Comparison of ENCODE assay signal across 8 cellular contexts in the genomic region with DNA sequence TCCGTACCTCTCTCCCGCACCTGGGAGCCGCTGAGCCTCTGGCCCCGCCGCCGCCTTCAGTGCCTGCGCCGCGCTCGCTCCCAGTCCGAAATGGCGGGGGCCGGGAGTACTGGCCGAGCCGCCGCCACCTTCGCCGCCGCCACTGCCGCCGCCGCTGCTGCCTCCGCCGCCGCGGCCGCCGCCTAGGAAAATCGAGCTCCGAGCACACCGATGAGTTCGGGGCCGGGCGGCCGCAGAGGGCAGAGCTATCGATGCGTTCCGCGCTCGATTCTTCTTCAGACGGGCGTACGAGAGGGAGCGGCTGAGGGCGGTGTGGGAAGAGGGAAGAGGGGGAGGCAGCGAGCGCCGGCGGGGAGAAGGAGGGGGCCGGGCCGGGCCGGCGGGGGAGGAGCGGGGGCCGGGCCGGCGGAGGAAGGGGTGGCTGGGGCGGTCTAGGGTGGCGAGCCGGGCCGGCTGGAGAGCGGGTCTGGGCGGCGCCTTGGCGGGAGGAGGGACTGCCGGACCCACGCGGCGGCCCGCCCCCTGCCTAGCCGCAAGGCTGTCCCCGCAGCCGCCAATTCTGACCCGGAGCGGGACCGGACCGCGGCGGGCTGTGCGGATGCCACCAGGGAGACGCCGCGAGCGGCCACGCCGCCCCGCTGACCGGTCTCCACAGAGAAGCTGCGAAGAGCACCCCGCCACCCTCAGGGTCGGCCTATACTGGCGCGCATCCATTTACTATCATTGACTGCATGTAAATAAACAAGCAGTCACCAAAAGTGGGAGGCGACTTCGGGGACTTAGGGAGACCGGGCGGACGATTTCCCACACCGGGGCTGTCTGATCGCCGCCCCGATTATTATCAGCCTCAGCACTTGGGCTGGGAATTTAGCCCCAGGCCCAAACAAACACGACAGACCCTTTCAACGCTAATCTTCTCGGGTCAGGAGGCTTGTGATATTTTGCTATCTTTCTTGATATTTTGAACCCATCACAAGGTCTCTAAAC. TPM values are rescaled to one million over a fixed set of nuclear protein-coding genes. Genes with fewer than 3 reads are reported as not detected.
A peak's percentile ranks its signal among the peaks of the same experiment; 100 is the strongest.
DNase-seq lines count a peak whose midpoint lies in the region; ATAC-seq and TF ChIP-seq lines count a peak whose summit lies in the region.

KRAS (minus strand) TSS at position 186 of the 987 bp plus-strand sequence.

- peaks cover 43% of the 10 kb centered on the region for H3K79me2 ChIP-seq in SK-N-SH (ENCODE audit: insufficient read depth)

- H3K9ac ChIP-seq in SK-N-SH = peak within 1 kb of the TSS; percentile 89

- peaks cover 28% of the 10 kb centered on the region for H4K20me1 ChIP-seq in SK-N-SH (ENCODE audit: insufficient read depth)

- no peak; the same call in 1 of the 2 replicates for TF ChIP-seq RAD21 in SK-N-SH (IDR thresholded peaks at IDR 0.05; ENCODE audit: low read length)

- TF ChIP-seq CTCF in SK-N-SH (IDR thresholded peaks at IDR 0.05) = no peak

- H3K4me1 ChIP-seq in SK-N-SH (ENCODE audit: control insufficient read depth in 1 of 2, insufficient read depth in 2 of 2, low read depth in 1 of 2, low read length in 1 of 2) = peaks cover 7 to 8% of the 10 kb centered on the region in 2 experiments; a peak in 3 of 4 replicates

- DNase-seq in NCI-H1048 (lab: John Stamatoyannopoulos, UW) (peak; percentile 92), SK-N-SH (peak; percentile 97), globus pallidus (ENCODE audit: low spot score) (peak; percentile 97), nucleus accumbens (lab: John Stamatoyannopoulos, UW) (peak; percentile 59 to 98 (median 90)), superior temporal gyrus (ENCODE audit: extremely low spot score) (peak; percentile 96)
- DNase-seq in activated naive CD4-positive, alpha-beta T cell treated with anti-CD3 and anti-CD28 coated beads, Interleukin-2, amount 50 U/mL, for 16 hours = peak; percentile 92

- POLR2A ChIA-PET in SK-N-SH (lab: Yijun Ruan, JAX) = interaction anchor here (0.9 to 1.4 kb wide), 4 partner anchors 10 to 136 kb away, joined by 3 to 4 read pairs (median 4); no protein-coding TSS in a partner anchor

- H3F3A ChIP-seq in SK-N-SH (replicated peaks; ENCODE audit: insufficient read depth) = peaks cover 5% of the 10 kb centered on the region

- CTCF ChIA-PET in SK-N-SH (lab: Yijun Ruan, JAX) = interaction anchor here (1.0 to 1.9 kb wide), 3 partner anchors 10 to 136 kb away, joined by 4 to 7 read pairs (median 7); no protein-coding TSS in a partner anchor

- peak; percentile 59 to 60; a peak in 3 of 4 replicates for TF ChIP-seq EP300 in SK-N-SH (IDR thresholded peaks at IDR 0.05; ENCODE audit: borderline replicate concordance in 1 of 2, low read depth in 1 of 2, low read length in 1 of 2)

- H3K36me3 ChIP-seq in SK-N-SH (replicated peaks in 1 of 2; ENCODE audit: control insufficient read depth in 1 of 2, insufficient read depth in 2 of 2, low read length in 1 of 2) = peaks cover 3 to 5% of the 10 kb centered on the region in 2 experiments

- peak; percentile 82 for ATAC-seq in HG02588 (IDR thresholded peaks at IDR 0.05; ENCODE audit: unreplicated experiment)

- H3K27ac ChIP-seq in SK-N-SH (ENCODE audit: low read depth in 2 of 2, low read length in 1 of 2) = peak within 1 kb of the TSS; percentile 74 to 91

- 1% methylated on average over 37 of the region's 105 CpGs for WGBS in SK-N-SH (ENCODE audit: low lambda C conversion rate)

- H3K9me3 ChIP-seq in SK-N-SH = no peaks in the 10 kb centered on the region

- no peaks in the 10 kb centered on the region for H3K27me3 ChIP-seq in SK-N-SH (ENCODE audit: insufficient read depth)

- H2AFZ ChIP-seq in SK-N-SH (ENCODE audit: low read depth) = peak within 1 kb of the TSS; percentile 99

- peak within 1 kb of the TSS; percentile 81 for H3K4me2 ChIP-seq in SK-N-SH

- H3K4me3 ChIP-seq in GM08714 (ENCODE audit: low read length) = peak within 1 kb of the TSS; percentile 83
- H3K4me3 ChIP-seq in SK-N-SH (ENCODE audit: low read depth in 2 of 2, low read length in 1 of 2) = peak within 1 kb of the TSS; percentile 86 to 91

- H3K9me2 ChIP-seq in SK-N-SH = no peaks in the 10 kb centered on the region

TF ChIP-seq in SK-N-SH, 30 proteins besides CTCF, POLR2A, EP300 and RAD21 (continues in another document):
- TF ChIP-seq, protein P1, sequence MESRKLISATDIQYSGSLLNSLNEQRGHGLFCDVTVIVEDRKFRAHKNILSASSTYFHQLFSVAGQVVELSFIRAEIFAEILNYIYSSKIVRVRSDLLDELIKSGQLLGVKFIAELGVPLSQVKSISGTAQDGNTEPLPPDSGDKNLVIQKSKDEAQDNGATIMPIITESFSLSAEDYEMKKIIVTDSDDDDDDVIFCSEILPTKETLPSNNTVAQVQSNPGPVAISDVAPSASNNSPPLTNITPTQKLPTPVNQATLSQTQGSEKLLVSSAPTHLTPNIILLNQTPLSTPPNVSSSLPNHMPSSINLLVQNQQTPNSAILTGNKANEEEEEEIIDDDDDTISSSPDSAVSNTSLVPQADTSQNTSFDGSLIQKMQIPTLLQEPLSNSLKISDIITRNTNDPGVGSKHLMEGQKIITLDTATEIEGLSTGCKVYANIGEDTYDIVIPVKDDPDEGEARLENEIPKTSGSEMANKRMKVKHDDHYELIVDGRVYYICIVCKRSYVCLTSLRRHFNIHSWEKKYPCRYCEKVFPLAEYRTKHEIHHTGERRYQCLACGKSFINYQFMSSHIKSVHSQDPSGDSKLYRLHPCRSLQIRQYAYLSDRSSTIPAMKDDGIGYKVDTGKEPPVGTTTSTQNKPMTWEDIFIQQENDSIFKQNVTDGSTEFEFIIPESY (IDR thresholded peaks at IDR 0.05; ENCODE audit: borderline replicate concordance, low read depth) = no peak
- TF ChIP-seq MEF2A (IDR thresholded peaks at IDR 0.05; ENCODE audit: borderline replicate concordance, low read depth) (no peak), TEAD4 (IDR thresholded peaks at IDR 0.05; ENCODE audit: borderline replicate concordance, insufficient read depth) (no peak), SMC3 (IDR thresholded peaks at IDR 0.05; ENCODE audit: low read depth, low read length) (no peak), NRF1 (IDR thresholded peaks at IDR 0.05; ENCODE audit: low read depth, low read length) (no peak), GATA2 (CRISPR knock-in tag; IDR thresholded peaks at IDR 0.05) (peak; percentile 78), PBX3 (IDR thresholded peaks at IDR 0.05) (peak; percentile 13; the same call in 1 of the 2 replicates), RCOR1 (IDR thresholded peaks at IDR 0.05; ENCODE audit: low read length) (peak; percentile 53; the same call in 1 of the 2 replicates), IRF3 (IDR thresholded peaks at IDR 0.05; ENCODE audit: low read depth, low read length) (no peak), GABPA (IDR thresholded peaks at IDR 0.05; ENCODE audit: low read depth) (no peak), CHD2 (IDR thresholded peaks at IDR 0.05; ENCODE audit: low read length, partially characterized antibody) (peak; percentile 79), EZH2phosphoT487 (IDR thresholded peaks at IDR 0.05; ENCODE audit: borderline replicate concordance, low read depth) (no peak)
- TF ChIP-seq, protein P2, sequence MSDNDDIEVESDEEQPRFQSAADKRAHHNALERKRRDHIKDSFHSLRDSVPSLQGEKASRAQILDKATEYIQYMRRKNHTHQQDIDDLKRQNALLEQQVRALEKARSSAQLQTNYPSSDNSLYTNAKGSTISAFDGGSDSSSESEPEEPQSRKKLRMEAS (IDR thresholded peaks at IDR 0.05; ENCODE audit: low read depth) = no peak
- TF ChIP-seq, protein P3, sequence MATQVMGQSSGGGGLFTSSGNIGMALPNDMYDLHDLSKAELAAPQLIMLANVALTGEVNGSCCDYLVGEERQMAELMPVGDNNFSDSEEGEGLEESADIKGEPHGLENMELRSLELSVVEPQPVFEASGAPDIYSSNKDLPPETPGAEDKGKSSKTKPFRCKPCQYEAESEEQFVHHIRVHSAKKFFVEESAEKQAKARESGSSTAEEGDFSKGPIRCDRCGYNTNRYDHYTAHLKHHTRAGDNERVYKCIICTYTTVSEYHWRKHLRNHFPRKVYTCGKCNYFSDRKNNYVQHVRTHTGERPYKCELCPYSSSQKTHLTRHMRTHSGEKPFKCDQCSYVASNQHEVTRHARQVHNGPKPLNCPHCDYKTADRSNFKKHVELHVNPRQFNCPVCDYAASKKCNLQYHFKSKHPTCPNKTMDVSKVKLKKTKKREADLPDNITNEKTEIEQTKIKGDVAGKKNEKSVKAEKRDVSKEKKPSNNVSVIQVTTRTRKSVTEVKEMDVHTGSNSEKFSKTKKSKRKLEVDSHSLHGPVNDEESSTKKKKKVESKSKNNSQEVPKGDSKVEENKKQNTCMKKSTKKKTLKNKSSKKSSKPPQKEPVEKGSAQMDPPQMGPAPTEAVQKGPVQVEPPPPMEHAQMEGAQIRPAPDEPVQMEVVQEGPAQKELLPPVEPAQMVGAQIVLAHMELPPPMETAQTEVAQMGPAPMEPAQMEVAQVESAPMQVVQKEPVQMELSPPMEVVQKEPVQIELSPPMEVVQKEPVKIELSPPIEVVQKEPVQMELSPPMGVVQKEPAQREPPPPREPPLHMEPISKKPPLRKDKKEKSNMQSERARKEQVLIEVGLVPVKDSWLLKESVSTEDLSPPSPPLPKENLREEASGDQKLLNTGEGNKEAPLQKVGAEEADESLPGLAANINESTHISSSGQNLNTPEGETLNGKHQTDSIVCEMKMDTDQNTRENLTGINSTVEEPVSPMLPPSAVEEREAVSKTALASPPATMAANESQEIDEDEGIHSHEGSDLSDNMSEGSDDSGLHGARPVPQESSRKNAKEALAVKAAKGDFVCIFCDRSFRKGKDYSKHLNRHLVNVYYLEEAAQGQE (IDR thresholded peaks at IDR 0.05; ENCODE audit: low read depth, low read length) = no peak

RNA-seq across cellular contexts. Expression of gene KRAS, which starts in this region (rescaled TPM):
- polyA plus RNA-seq in SK-N-SH (2012; rRNA removed) = 8.0 and 9.4 TPM in 2 replicates
- polyA plus RNA-seq in SK-N-SH (2012; cell fraction: cytosol; rRNA removed) = 12.2 and 15.0 TPM in 2 replicates
- polyA plus RNA-seq in SK-N-SH (2012; cell fraction: nucleus; rRNA removed) = 3.7 and 6.8 TPM in 2 replicates

Comparison
In these comparisons a context has a peak if more than half of its experiments do, and no peak if none do; other contexts are left out.
1. Peak in every context shown above with its lines: DNase-seq, ATAC-seq, H3K4me3 ChIP-seq and H3K27ac ChIP-seq.